In the genomic region with DNA sequence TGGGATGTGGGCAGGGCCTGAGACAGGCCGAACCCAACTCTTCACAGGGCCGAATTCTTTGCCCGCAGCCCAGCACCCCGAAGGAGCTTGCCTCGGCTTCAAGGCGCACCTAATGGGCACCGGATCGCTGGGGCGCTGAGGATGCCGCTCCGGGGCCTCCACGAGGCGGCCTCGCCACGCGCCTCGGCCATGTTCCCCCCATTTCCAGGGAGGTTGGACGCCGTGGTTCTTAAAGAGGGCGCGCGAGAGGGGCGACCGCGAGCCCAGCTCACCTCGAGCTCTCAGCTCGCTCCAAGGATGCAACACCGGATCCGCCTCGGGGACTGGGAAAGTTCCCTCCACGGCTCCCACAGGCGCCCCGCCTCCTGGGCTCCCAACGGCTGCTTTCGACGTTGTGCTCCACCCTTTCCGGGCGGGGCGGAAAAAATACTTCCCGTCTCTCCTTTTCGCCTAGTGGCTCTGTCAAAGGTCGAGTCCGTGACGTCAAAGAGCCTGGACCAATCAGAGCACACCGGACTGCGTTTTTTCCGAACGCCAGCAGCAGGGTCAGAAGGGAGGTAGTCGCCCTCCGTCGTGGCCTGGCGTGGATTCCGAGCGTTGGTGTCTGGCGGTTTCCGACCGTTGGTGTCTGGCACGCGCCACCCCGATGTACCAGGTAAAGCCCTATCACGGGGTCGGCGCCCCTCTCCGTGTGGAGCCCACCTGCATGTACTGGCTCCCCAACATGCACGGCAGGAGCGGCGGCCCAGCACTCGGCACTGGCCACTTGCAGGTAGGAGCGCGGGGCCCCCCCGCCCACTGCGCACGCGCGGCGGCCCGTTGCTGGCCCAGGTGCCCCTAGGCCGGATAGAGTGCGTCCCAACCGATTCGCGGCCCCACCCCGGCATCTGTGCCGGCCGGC, we compare ENCODE assay signal across 1 cellular context.
A peak's percentile ranks its signal among the peaks of the same experiment; 100 is the strongest.
TF ChIP-seq lines count a peak whose summit lies in the region.
"Not testable (repeated sequence)": the region's sequence is repeated elsewhere in the genome, so short reads cannot be mapped to it uniquely, and the experiment has no call there.

No MANE protein-coding gene starts in this region.

TF ChIP-seq in HepG2, 621 proteins besides CTCF, POLR2A, EP300 and RAD21 (continued from another document and continues in another):
- TF ChIP-seq HOXA3 (CRISPR knock-in tag; IDR thresholded peaks at IDR 0.05) (peak; percentile 96), TAF15 (IDR thresholded peaks at IDR 0.05; ENCODE audit: low read depth, low read length, poor library complexity, severe bottlenecking) (peak; percentile 33), ZNF781 (CRISPR knock-in tag; IDR thresholded peaks at IDR 0.05; ENCODE audit: borderline replicate concordance, not compliant biosample characterization) (peak; percentile 49), TAF1 (CRISPR knock-in tag; IDR thresholded peaks at IDR 0.05) (peak; percentile 89), ZNF333 (CRISPR knock-in tag; IDR thresholded peaks at IDR 0.05; ENCODE audit: borderline replicate concordance) (peak; percentile 75; the same call in 1 of the 2 replicates), NFYC (CRISPR knock-in tag; IDR thresholded peaks at IDR 0.05) (peak; percentile 89), ZNF547 (CRISPR knock-in tag; IDR thresholded peaks at IDR 0.05) (peak; percentile 68; the same call in 1 of the 2 replicates), ISL2 (CRISPR knock-in tag; IDR thresholded peaks at IDR 0.05) (0 out of 2 replicates have a peak, but pooled peaks have one; percentile 45), PHF21A (CRISPR knock-in tag; IDR thresholded peaks at IDR 0.05) (peak; percentile 62; the same call in 1 of the 2 replicates), NR2C2 (CRISPR knock-in tag; IDR thresholded peaks at IDR 0.05; ENCODE audit: borderline replicate concordance) (peak; percentile 96), KAT8 (CRISPR knock-in tag; IDR thresholded peaks at IDR 0.05) (peak; percentile 64; the same call in 1 of the 2 replicates), ZGPAT (CRISPR knock-in tag; IDR thresholded peaks at IDR 0.05) (peak; percentile 82), ZFP82 (CRISPR knock-in tag; IDR thresholded peaks at IDR 0.05; ENCODE audit: borderline replicate concordance) (0 out of 2 replicates have a peak, but pooled peaks have one; percentile 7), STAT5B (CRISPR knock-in tag; IDR thresholded peaks at IDR 0.05) (0 out of 2 replicates have a peak, but pooled peaks have one; percentile 61), SALL1 (CRISPR knock-in tag; IDR thresholded peaks at IDR 0.05) (peak; percentile 71), KLF16 (CRISPR knock-in tag; IDR thresholded peaks at IDR 0.05) (peak in 1 of 2 experiments; percentile 81; a peak in 2 of 4 replicates), BCL6 (CRISPR knock-in tag; IDR thresholded peaks at IDR 0.05) (0 out of 2 replicates have a peak, but pooled peaks have one; percentile 14), KDM4B (CRISPR knock-in tag; IDR thresholded peaks at IDR 0.05) (0 out of 2 replicates have a peak, but pooled peaks have one; percentile 25), ZNF350 (CRISPR knock-in tag; IDR thresholded peaks at IDR 0.05; ENCODE audit: borderline replicate concordance, low read depth) (peak; percentile 51; the same call in 1 of the 2 replicates), ZNF772 (CRISPR knock-in tag; IDR thresholded peaks at IDR 0.05) (peak; percentile 78), ZNF782 (CRISPR knock-in tag; IDR thresholded peaks at IDR 0.05; ENCODE audit: borderline replicate concordance) (0 out of 2 replicates have a peak, but pooled peaks have one; percentile 24), ZNF747 (CRISPR knock-in tag; IDR thresholded peaks at IDR 0.05; ENCODE audit: borderline replicate concordance) (peak; percentile 64; the same call in 1 of the 2 replicates), GABPB1 (CRISPR knock-in tag; IDR thresholded peaks at IDR 0.05) (peak; percentile 86), RXRA (CRISPR knock-in tag; IDR thresholded peaks at IDR 0.05) (peak; percentile 42; the same call in 1 of the 2 replicates), PAX8 (CRISPR knock-in tag; IDR thresholded peaks at IDR 0.05; ENCODE audit: borderline replicate concordance) (peak; percentile 64; the same call in 1 of the 2 replicates), ZNF331 (CRISPR knock-in tag; IDR thresholded peaks at IDR 0.05) (peak; percentile 44; the same call in 1 of the 2 replicates), ZNF607 (CRISPR knock-in tag; IDR thresholded peaks at IDR 0.05; ENCODE audit: borderline replicate concordance) (peak; percentile 93), CREM (IDR thresholded peaks at IDR 0.05) (peak; percentile 86), ERF (CRISPR knock-in tag; IDR thresholded peaks at IDR 0.05) (peak; percentile 76; the same call in 1 of the 2 replicates), POLR2G (IDR thresholded peaks at IDR 0.05; ENCODE audit: low read depth, low read length) (peak; percentile 95), HIVEP1 (CRISPR knock-in tag; IDR thresholded peaks at IDR 0.05) (peak; percentile 49; the same call in 1 of the 2 replicates), PPARG (CRISPR knock-in tag; conservative IDR thresholded peaks at IDR 0.05) (0 out of 2 replicates have a peak, but pooled peaks have one; percentile 19), RFXANK (CRISPR knock-in tag; IDR thresholded peaks at IDR 0.05) (0 out of 2 replicates have a peak, but pooled peaks have one; percentile 78), ZNF629 (CRISPR knock-in tag; conservative IDR thresholded peaks at IDR 0.05) (peak; percentile 38), IRF2 (CRISPR knock-in tag; IDR thresholded peaks at IDR 0.05) (peak; percentile 66; the same call in 1 of the 2 replicates), KDM5B (CRISPR knock-in tag; IDR thresholded peaks at IDR 0.05; ENCODE audit: borderline replicate concordance) (peak; percentile 77; the same call in 1 of the 2 replicates), PITX1 (CRISPR knock-in tag; IDR thresholded peaks at IDR 0.05) (peak; percentile 19; the same call in 1 of the 2 replicates), ZNF792 (CRISPR knock-in tag; IDR thresholded peaks at IDR 0.05) (peak; percentile 55), PHF8 (CRISPR knock-in tag; IDR thresholded peaks at IDR 0.05) (peak; percentile 94), ZNF44 (CRISPR knock-in tag; IDR thresholded peaks at IDR 0.05) (peak; percentile 88), NONO (CRISPR knock-in tag; conservative IDR thresholded peaks at IDR 0.05) (peak; percentile 91), RBFOX2 (IDR thresholded peaks at IDR 0.05; ENCODE audit: low read depth, low read length) (peak; percentile 89)
- TF ChIP-seq, protein P1, sequence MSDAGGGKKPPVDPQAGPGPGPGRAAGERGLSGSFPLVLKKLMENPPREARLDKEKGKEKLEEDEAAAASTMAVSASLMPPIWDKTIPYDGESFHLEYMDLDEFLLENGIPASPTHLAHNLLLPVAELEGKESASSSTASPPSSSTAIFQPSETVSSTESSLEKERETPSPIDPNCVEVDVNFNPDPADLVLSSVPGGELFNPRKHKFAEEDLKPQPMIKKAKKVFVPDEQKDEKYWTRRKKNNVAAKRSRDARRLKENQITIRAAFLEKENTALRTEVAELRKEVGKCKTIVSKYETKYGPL (CRISPR knock-in tag; IDR thresholded peaks at IDR 0.05): 0 out of 2 replicates have a peak, but pooled peaks have one; percentile 49
- TF ChIP-seq, protein P2, sequence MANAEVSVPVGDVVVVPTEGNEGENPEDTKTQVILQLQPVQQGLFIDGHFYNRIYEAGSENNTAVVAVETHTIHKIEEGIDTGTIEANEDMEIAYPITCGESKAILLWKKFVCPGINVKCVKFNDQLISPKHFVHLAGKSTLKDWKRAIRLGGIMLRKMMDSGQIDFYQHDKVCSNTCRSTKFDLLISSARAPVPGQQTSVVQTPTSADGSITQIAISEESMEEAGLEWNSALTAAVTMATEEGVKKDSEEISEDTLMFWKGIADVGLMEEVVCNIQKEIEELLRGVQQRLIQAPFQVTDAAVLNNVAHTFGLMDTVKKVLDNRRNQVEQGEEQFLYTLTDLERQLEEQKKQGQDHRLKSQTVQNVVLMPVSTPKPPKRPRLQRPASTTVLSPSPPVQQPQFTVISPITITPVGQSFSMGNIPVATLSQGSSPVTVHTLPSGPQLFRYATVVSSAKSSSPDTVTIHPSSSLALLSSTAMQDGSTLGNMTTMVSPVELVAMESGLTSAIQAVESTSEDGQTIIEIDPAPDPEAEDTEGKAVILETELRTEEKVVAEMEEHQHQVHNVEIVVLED (CRISPR knock-in tag; IDR thresholded peaks at IDR 0.05; ENCODE audit: borderline replicate concordance): peak; percentile 70
- TF ChIP-seq, protein P3, sequence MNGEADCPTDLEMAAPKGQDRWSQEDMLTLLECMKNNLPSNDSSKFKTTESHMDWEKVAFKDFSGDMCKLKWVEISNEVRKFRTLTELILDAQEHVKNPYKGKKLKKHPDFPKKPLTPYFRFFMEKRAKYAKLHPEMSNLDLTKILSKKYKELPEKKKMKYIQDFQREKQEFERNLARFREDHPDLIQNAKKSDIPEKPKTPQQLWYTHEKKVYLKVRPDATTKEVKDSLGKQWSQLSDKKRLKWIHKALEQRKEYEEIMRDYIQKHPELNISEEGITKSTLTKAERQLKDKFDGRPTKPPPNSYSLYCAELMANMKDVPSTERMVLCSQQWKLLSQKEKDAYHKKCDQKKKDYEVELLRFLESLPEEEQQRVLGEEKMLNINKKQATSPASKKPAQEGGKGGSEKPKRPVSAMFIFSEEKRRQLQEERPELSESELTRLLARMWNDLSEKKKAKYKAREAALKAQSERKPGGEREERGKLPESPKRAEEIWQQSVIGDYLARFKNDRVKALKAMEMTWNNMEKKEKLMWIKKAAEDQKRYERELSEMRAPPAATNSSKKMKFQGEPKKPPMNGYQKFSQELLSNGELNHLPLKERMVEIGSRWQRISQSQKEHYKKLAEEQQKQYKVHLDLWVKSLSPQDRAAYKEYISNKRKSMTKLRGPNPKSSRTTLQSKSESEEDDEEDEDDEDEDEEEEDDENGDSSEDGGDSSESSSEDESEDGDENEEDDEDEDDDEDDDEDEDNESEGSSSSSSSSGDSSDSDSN (CRISPR knock-in tag; IDR thresholded peaks at IDR 0.05): peak; percentile 67
- TF ChIP-seq, protein P4, sequence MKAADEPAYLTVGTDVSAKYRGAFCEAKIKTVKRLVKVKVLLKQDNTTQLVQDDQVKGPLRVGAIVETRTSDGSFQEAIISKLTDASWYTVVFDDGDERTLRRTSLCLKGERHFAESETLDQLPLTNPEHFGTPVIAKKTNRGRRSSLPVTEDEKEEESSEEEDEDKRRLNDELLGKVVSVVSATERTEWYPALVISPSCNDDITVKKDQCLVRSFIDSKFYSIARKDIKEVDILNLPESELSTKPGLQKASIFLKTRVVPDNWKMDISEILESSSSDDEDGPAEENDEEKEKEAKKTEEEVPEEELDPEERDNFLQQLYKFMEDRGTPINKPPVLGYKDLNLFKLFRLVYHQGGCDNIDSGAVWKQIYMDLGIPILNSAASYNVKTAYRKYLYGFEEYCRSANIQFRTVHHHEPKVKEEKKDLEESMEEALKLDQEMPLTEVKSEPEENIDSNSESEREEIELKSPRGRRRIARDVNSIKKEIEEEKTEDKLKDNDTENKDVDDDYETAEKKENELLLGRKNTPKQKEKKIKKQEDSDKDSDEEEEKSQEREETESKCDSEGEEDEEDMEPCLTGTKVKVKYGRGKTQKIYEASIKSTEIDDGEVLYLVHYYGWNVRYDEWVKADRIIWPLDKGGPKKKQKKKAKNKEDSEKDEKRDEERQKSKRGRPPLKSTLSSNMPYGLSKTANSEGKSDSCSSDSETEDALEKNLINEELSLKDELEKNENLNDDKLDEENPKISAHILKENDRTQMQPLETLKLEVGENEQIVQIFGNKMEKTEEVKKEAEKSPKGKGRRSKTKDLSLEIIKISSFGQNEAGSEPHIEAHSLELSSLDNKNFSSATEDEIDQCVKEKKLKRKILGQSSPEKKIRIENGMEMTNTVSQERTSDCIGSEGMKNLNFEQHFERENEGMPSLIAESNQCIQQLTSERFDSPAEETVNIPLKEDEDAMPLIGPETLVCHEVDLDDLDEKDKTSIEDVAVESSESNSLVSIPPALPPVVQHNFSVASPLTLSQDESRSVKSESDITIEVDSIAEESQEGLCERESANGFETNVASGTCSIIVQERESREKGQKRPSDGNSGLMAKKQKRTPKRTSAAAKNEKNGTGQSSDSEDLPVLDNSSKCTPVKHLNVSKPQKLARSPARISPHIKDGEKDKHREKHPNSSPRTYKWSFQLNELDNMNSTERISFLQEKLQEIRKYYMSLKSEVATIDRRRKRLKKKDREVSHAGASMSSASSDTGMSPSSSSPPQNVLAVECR (CRISPR knock-in tag; IDR thresholded peaks at IDR 0.05; ENCODE audit: borderline replicate concordance): peak; percentile 91
- TF ChIP-seq CREM (CRISPR knock-in tag; IDR thresholded peaks at IDR 0.05); NONO (IDR thresholded peaks at IDR 0.05): not testable (repeated sequence)
- TF ChIP-seq, protein P5, sequence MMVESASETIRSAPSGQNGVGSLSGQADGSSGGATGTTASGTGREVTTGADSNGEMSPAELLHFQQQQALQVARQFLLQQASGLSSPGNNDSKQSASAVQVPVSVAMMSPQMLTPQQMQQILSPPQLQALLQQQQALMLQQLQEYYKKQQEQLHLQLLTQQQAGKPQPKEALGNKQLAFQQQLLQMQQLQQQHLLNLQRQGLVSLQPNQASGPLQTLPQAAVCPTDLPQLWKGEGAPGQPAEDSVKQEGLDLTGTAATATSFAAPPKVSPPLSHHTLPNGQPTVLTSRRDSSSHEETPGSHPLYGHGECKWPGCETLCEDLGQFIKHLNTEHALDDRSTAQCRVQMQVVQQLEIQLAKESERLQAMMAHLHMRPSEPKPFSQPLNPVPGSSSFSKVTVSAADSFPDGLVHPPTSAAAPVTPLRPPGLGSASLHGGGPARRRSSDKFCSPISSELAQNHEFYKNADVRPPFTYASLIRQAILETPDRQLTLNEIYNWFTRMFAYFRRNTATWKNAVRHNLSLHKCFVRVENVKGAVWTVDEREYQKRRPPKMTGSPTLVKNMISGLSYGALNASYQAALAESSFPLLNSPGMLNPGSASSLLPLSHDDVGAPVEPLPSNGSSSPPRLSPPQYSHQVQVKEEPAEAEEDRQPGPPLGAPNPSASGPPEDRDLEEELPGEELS (CRISPR knock-in tag; IDR thresholded peaks at IDR 0.05): peak; percentile 40; the same call in 1 of the 2 replicates
- TF ChIP-seq, protein P6, sequence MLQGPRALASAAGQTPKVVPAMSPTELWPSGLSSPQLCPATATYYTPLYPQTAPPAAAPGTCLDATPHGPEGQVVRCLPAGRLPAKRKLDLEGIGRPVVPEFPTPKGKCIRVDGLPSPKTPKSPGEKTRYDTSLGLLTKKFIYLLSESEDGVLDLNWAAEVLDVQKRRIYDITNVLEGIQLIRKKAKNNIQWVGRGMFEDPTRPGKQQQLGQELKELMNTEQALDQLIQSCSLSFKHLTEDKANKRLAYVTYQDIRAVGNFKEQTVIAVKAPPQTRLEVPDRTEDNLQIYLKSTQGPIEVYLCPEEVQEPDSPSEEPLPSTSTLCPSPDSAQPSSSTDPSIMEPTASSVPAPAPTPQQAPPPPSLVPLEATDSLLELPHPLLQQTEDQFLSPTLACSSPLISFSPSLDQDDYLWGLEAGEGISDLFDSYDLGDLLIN (CRISPR knock-in tag; IDR thresholded peaks at IDR 0.05; ENCODE audit: borderline replicate concordance): peak; percentile 94; the same call in 1 of the 2 replicates
